ENCODE assay signal across 1 cellular context in the genomic region with DNA sequence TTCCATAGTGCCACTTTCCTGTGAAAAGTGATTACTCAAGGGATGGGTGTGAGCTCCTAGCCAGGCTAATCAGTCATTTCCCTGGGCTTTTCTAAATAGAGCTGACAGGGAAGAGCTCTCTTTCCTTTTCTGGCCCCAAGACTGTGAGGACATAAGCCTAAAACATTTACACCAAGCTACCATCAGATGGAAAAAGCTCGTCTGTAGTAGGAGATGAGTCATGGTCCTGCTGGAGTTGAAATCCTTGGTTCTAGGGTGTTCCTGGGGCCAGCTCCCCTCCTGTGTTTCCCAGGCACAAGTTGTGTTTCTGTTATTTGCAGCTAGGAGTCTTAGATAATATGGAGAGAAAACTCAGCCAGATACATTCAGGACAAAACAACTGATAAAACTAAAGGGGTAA.
TF ChIP-seq lines count a peak whose summit lies in the region.

No MANE protein-coding gene starts in this region.

TF ChIP-seq in IMR-90, 13 proteins besides CTCF, POLR2A, EP300 and RAD21:
- TF ChIP-seq CHD1 (IDR thresholded peaks at IDR 0.05; ENCODE audit: low read depth, low read length) (no peak), MAZ (IDR thresholded peaks at IDR 0.05; ENCODE audit: borderline replicate concordance, low read depth, low read length) (no peak), FOS (IDR thresholded peaks at IDR 0.05; ENCODE audit: low read depth, low read length) (no peak), NFE2L2 (IDR thresholded peaks at IDR 0.05; ENCODE audit: low read depth, low read length) (no peak), ELK1 (IDR thresholded peaks at IDR 0.05; ENCODE audit: borderline replicate concordance, low read depth, low read length) (no peak), MAFK (IDR thresholded peaks at IDR 0.05; ENCODE audit: low read depth, low read length) (no peak), BHLHE40 (IDR thresholded peaks at IDR 0.05; ENCODE audit: low read depth, low read length) (no peak), SMC3 (IDR thresholded peaks at IDR 0.05; ENCODE audit: low read depth, low read length) (no peak), RFX5 (IDR thresholded peaks at IDR 0.05; ENCODE audit: low read depth, low read length) (no peak), CEBPB (IDR thresholded peaks at IDR 0.05; ENCODE audit: low read depth, low read length) (no peak), MXI1 (IDR thresholded peaks at IDR 0.05; ENCODE audit: borderline replicate concordance, low read depth, low read length) (no peak), RCOR1 (IDR thresholded peaks at IDR 0.05; ENCODE audit: insufficient replicate concordance, low read length) (no peak)
- TF ChIP-seq, protein P1, sequence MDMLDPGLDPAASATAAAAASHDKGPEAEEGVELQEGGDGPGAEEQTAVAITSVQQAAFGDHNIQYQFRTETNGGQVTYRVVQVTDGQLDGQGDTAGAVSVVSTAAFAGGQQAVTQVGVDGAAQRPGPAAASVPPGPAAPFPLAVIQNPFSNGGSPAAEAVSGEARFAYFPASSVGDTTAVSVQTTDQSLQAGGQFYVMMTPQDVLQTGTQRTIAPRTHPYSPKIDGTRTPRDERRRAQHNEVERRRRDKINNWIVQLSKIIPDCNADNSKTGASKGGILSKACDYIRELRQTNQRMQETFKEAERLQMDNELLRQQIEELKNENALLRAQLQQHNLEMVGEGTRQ (IDR thresholded peaks at IDR 0.05; ENCODE audit: low read depth, low read length) = no peak
